ENCODE assay signal across 8 cellular contexts in the genomic region with DNA sequence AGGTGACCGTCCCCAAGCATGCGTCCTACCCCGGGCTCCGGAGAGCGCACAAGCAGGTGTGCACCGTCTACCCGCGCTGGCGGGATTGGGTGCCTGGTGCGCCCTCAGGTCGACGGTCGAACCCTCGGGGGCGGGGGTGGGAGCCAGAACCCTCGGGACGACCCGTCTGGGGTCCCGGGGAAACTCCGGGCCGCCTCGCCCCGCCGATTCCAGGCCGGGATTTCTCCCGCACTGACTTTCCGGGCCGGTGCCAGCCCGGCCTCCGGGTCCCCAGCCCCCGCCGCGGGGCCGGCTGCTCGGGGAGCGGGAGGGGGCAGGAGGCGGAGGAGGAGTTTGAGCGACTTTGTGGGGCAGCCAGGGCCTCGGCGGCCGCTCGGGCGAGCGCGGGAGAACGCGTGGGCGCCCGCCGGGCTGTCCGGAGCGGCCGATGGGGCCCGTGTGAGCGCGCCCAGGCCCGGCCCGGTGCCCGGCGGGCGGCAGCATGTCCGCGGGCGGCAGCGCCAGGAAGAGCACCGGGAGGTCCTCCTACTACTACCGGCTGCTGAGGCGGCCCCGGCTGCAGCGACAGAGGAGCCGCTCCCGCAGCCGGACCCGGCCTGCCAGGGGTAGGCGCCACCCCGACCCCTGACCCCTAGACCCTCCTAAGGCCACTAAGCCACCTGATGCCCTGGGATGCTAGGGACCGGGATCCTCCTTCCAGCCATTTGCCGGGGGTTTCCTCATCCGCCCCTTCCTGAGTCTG. TPM values are rescaled to one million over a fixed set of nuclear protein-coding genes. Genes with fewer than 3 reads are reported as not detected.
A peak's percentile ranks its signal among the peaks of the same experiment; 100 is the strongest.
DNase-seq lines count a peak whose midpoint lies in the region; ATAC-seq and TF ChIP-seq lines count a peak whose summit lies in the region.

A gene (plus strand): TSS at position 340 of the 742 bp plus-strand sequence. CDS start 142 bp downstream, at position 482.

- TF ChIP-seq CTCF in type B pancreatic cell (conservative IDR thresholded peaks at IDR 0.05), result no peak

- H3K9ac ChIP-seq in mucosa of rectum (ENCODE audit: low read depth in 1 of 2, low read length in 2 of 2), result peak within 1 kb of the TSS; percentile 86 to 93

- H3K9me3 ChIP-seq in esophagus (ENCODE audit: control insufficient read depth in 2 of 2, insufficient read depth in 1 of 2, low read depth in 1 of 2, low read length in 1 of 2) (no peaks in the 10 kb centered on the region), mucosa of rectum (ENCODE audit: control insufficient read depth in 2 of 2, low read length in 2 of 2) (no peaks in the 10 kb centered on the region)

- no peak within 1 kb of the TSS for H3K27ac Mint-ChIP-seq in activated naive CD4-positive, alpha-beta T cell treated with anti-CD3 and anti-CD28 coated beads for 36 hours
- no peak within 1 kb of the TSS for H3K27ac Mint-ChIP-seq in activated naive CD4-positive, alpha-beta T cell treated with anti-CD3 and anti-CD28 coated beads, Interleukin-2, amount 10 ng/mL, durations not matched to agents 7 days and 5 days
- peak within 1 kb of the TSS; percentile 84 for H3K27ac Mint-ChIP-seq in type B pancreatic cell

- H3K27ac ChIP-seq in esophagus (ENCODE audit: low read depth in 2 of 2, low read length in 1 of 2), result peak within 1 kb of the TSS in 1 of 2 donors; percentile 62
- H3K27ac ChIP-seq in mucosa of rectum (ENCODE audit: low read depth in 2 of 2, low read length in 2 of 2), result peak within 1 kb of the TSS; percentile 94 to 97

- WGBS in esophagus, 2 donors, result 1% methylated on average over 57 to 79 of the region's 79 CpGs

- H3K36me3 ChIP-seq in esophagus (ENCODE audit: control insufficient read depth in 2 of 2, insufficient read depth in 2 of 2, low read length in 1 of 2) (no peaks in the 10 kb centered on the region), mucosa of rectum (ENCODE audit: control insufficient read depth in 2 of 2, insufficient read depth in 2 of 2, low read length in 2 of 2) (peaks cover 2 to 3% of the 10 kb centered on the region in 2 donors)

- intact Hi-C loops in activated naive CD4-positive, alpha-beta T cell treated with anti-CD3 and anti-CD28 coated beads for 36 hours (cut with micrococcal nuclease), result no loop called here

- peaks cover 52% of the 10 kb centered on the region for H3K27me3 Mint-ChIP-seq in activated naive CD4-positive, alpha-beta T cell treated with anti-CD3 and anti-CD28 coated beads for 36 hours (ENCODE audit: low read depth)
- peaks cover 83% of the 10 kb centered on the region for H3K27me3 Mint-ChIP-seq in activated naive CD4-positive, alpha-beta T cell treated with anti-CD3 and anti-CD28 coated beads, Interleukin-2, amount 10 ng/mL, durations not matched to agents 7 days and 5 days
- no peaks in the 10 kb centered on the region for H3K27me3 Mint-ChIP-seq in type B pancreatic cell

- no peaks in the 10 kb centered on the region for H3K36me3 Mint-ChIP-seq in activated naive CD4-positive, alpha-beta T cell treated with anti-CD3 and anti-CD28 coated beads for 36 hours (ENCODE audit: low read depth)
- H3K36me3 Mint-ChIP-seq in activated naive CD4-positive, alpha-beta T cell treated with anti-CD3 and anti-CD28 coated beads, Interleukin-2, amount 10 ng/mL, durations not matched to agents 7 days and 5 days, result no peaks in the 10 kb centered on the region
- peaks cover 2% of the 10 kb centered on the region for H3K36me3 Mint-ChIP-seq in type B pancreatic cell

- H3K9me3 Mint-ChIP-seq in activated naive CD4-positive, alpha-beta T cell treated with anti-CD3 and anti-CD28 coated beads for 36 hours, result no peaks in the 10 kb centered on the region
- H3K9me3 Mint-ChIP-seq in activated naive CD4-positive, alpha-beta T cell treated with anti-CD3 and anti-CD28 coated beads, Interleukin-2, amount 10 ng/mL, durations not matched to agents 7 days and 5 days, result no peaks in the 10 kb centered on the region
- H3K9me3 Mint-ChIP-seq in type B pancreatic cell, result no peaks in the 10 kb centered on the region

- DNase-seq in activated naive CD4-positive, alpha-beta T cell treated with anti-CD3 and anti-CD28 coated beads for 36 hours, result peak; percentile 17
- DNase-seq in activated naive CD4-positive, alpha-beta T cell treated with anti-CD3 and anti-CD28 coated beads, Interleukin-2, amount 10 ng/mL, durations not matched to agents 7 days and 5 days, result no peak
- DNase-seq in SK-N-DZ (ENCODE audit: low spot score) (peak; percentile 86), type B pancreatic cell (ENCODE audit: extremely low spot score, unreplicated experiment) (peak; percentile 87)

- H3K4me3 ChIP-seq in esophagus (ENCODE audit: low read depth in 1 of 2, low read length in 2 of 2) (peak within 1 kb of the TSS; percentile 45 to 48), mucosa of rectum (ENCODE audit: low read length in 2 of 2) (peak within 1 kb of the TSS; percentile 83 to 90)

- no peaks in the 10 kb centered on the region for H3K27me3 ChIP-seq in esophagus (ENCODE audit: control insufficient read depth in 1 of 2, insufficient read depth in 2 of 2, low read length in 2 of 2)
- H3K27me3 ChIP-seq in mucosa of rectum (ENCODE audit: control insufficient read depth in 2 of 2, insufficient read depth in 2 of 2, low read length in 2 of 2), result no peaks in the 10 kb centered on the region

- CTCF ChIA-PET in activated naive CD4-positive, alpha-beta T cell treated with anti-CD3 and anti-CD28 coated beads for 36 hours (lab: Charles Lee), result interaction anchor here (0.9 kb wide), 1 partner anchor 8 kb away, joined by 3 read pairs; no protein-coding TSS in a partner anchor
- CTCF ChIA-PET in activated naive CD4-positive, alpha-beta T cell treated with anti-CD3 and anti-CD28 coated beads, Interleukin-2, amount 10 ng/mL, durations not matched to agents 7 days and 5 days (lab: Charles Lee), result no interaction called here

- ATAC-seq in GM21423 (IDR thresholded peaks at IDR 0.05; ENCODE audit: unreplicated experiment) (no peak), GM21619 (IDR thresholded peaks at IDR 0.05; ENCODE audit: unreplicated experiment) (no peak)

- H3K4me3 Mint-ChIP-seq in activated naive CD4-positive, alpha-beta T cell treated with anti-CD3 and anti-CD28 coated beads for 36 hours, result peak within 1 kb of the TSS; percentile 20
- H3K4me3 Mint-ChIP-seq in activated naive CD4-positive, alpha-beta T cell treated with anti-CD3 and anti-CD28 coated beads, Interleukin-2, amount 10 ng/mL, durations not matched to agents 7 days and 5 days, result no peak within 1 kb of the TSS
- peak within 1 kb of the TSS; percentile 96 for H3K4me3 Mint-ChIP-seq in type B pancreatic cell

- H3K4me1 ChIP-seq in esophagus (ENCODE audit: control insufficient read depth in 2 of 2, insufficient read depth in 2 of 2, low read length in 1 of 2) (peaks cover 11 to 15% of the 10 kb centered on the region in 2 donors), mucosa of rectum (ENCODE audit: control insufficient read depth in 2 of 2, insufficient read depth in 2 of 2, low read length in 2 of 2) (peaks cover 40 to 52% of the 10 kb centered on the region in 2 donors)

- H3K4me1 Mint-ChIP-seq in activated naive CD4-positive, alpha-beta T cell treated with anti-CD3 and anti-CD28 coated beads for 36 hours (ENCODE audit: low read depth), result peaks cover 15% of the 10 kb centered on the region
- H3K4me1 Mint-ChIP-seq in activated naive CD4-positive, alpha-beta T cell treated with anti-CD3 and anti-CD28 coated beads, Interleukin-2, amount 10 ng/mL, durations not matched to agents 7 days and 5 days, result peaks cover 5% of the 10 kb centered on the region
- H3K4me1 Mint-ChIP-seq in type B pancreatic cell (ENCODE audit: unreplicated experiment), result peaks cover 51% of the 10 kb centered on the region

RNA-seq across cellular contexts. Expression of the gene that starts here (rescaled TPM):
- total RNA-seq in activated naive CD4-positive, alpha-beta T cell treated with anti-CD3 and anti-CD28 coated beads for 36 hours, result under 1 TPM in 1 of 2 experiments, not detected in 1; 0.35 TPM
- 19.9 and 27.0 TPM in 2 replicates for polyA plus RNA-seq in SK-N-DZ (2014; cell fraction: cytosol; rRNA removed)
- polyA plus RNA-seq in SK-N-DZ (2014; cell fraction: nucleus; rRNA removed), result 18.5 and 25.6 TPM in 2 replicates
- polyA plus RNA-seq in esophagus, result 10 to 100 TPM; 16.7 to 26.4 TPM
- total RNA-seq in type B pancreatic cell (ENCODE audit: low replicate concordance), result 49.7 and 57.2 TPM in 2 replicates

Comparison
In these comparisons a context has a peak if more than half of its experiments do, and no peak if none do; other contexts are left out.
1. RNA of the gene that starts here (total RNA-seq): 49.7 to 57.2 TPM in type B pancreatic cell; 0.35 TPM in activated naive CD4-positive, alpha-beta T cell treated with anti-CD3 and anti-CD28 coated beads for 36 hours; every median in the first group is over 10 times any median in the second.
2. Peak in DNase-seq in activated naive CD4-positive, alpha-beta T cell treated with anti-CD3 and anti-CD28 coated beads for 36 hours; RNA of the gene not detected or under 1 TPM.